8 cellular contexts compared by ENCODE assay signal in the genomic region with DNA sequence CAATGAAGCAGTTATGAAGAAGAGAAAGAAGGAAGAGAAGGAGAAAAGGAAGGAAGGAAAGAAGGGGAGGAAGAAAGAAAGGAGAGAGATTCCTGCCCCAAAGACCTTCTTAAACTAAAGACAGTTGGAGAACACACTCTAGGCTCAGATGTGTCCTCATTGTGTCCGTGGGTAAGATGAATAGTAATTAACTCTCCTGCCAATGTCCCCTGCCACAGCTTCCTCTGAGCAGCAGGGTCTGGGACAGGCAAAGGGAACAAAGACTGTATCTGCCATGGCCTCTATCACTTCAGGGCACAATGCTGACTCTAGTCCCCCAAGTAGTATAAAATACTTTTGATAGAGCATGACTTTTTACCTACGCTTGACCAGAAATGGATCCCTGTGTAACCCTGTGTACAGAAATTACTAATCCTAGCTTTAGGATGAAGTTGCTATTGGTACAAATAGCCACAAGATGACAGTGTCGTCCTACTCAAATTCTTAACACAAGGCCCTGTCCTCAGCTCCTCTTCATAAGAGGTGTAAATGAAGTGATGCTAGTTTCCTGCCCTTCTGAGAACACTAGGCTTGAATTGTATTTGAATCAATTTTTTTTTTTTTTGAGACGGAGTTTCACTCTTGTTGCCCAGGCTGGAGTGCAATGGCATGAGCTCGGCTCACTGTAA.
DNase-seq lines count a peak whose midpoint lies in the region; ATAC-seq and TF ChIP-seq lines count a peak whose summit lies in the region.

No MANE protein-coding gene starts in this region.

- H3K27me3 ChIP-seq in DOHH2 (ENCODE audit: control insufficient read depth, low read length) (peaks cover 10% of the 10 kb centered on the region), testis (no peaks in the 10 kb centered on the region)

- H3K27me3 Mint-ChIP-seq in immature natural killer cell (ENCODE audit: low read depth in 3 of 3), result peaks cover 0 to 2% (median 0%) of the 10 kb centered on the region in 3 donors

- TF ChIP-seq CTCF in DOHH2 (IDR thresholded peaks at IDR 0.05; ENCODE audit: low read depth, low read length, poor library complexity, severe bottlenecking), result peak; percentile 65
- peak; percentile 69 for TF ChIP-seq CTCF in astrocyte of the spinal cord (IDR thresholded peaks at IDR 0.05; ENCODE audit: low read depth, low read length)
- TF ChIP-seq CTCF in testis (IDR thresholded peaks at IDR 0.05), result peak; percentile 58 to 70 (median 66)

- TF ChIP-seq POLR2A in testis (IDR thresholded peaks at IDR 0.05), result no peak

- H3K4me2 ChIP-seq in DOHH2 (ENCODE audit: low read length), result no peak overlapping the region

- no peaks in the 10 kb centered on the region for H3K9me2 ChIP-seq in DOHH2 (replicated peaks; ENCODE audit: control insufficient read depth, low read length)

- H3K27ac ChIP-seq in DOHH2 (ENCODE audit: low read depth, low read length) (no peak overlapping the region), testis (no peak overlapping the region)

- intact Hi-C loops in testis (cut with DNase I; ENCODE audit: low total_unique reads), result no loop called here

- no peaks in the 10 kb centered on the region for H3K79me2 ChIP-seq in DOHH2 (ENCODE audit: control insufficient read depth, low read length)

- peak; percentile 57 for ATAC-seq in HG02798 (IDR thresholded peaks at IDR 0.05; ENCODE audit: poor library complexity, unreplicated experiment)
- no peak for ATAC-seq in HG03025 (IDR thresholded peaks at IDR 0.05; ENCODE audit: low FRiP score, unreplicated experiment)

- H3K4me1 ChIP-seq in DOHH2 (ENCODE audit: control insufficient read depth, low read length) (no peaks in the 10 kb centered on the region), testis (no peaks in the 10 kb centered on the region)

- DNase-seq in NCI-H510A treated with DMSO at 0.1 percent for 48 hours (lab: John Stamatoyannopoulos, UW), result peak; percentile 41
- DNase-seq in astrocyte of the spinal cord (ENCODE audit: low read depth, low spot score), result peak; percentile 43
- DNase-seq in immature natural killer cell, result peak; percentile 12 to 40 (median 18)
- DNase-seq in testis, result no peak
- no peak for DNase-seq in activated naive CD4-positive, alpha-beta T cell treated with Interleukin-2 at 50 U/mL for 16 hours

- no peaks in the 10 kb centered on the region for H3F3A ChIP-seq in DOHH2 (ENCODE audit: control insufficient read depth, insufficient read depth)

- no peak overlapping the region for H3K4me3 Mint-ChIP-seq in immature natural killer cell

- H4K20me1 ChIP-seq in DOHH2 (ENCODE audit: control insufficient read depth, insufficient read depth, low read depth, low read length), result no peaks in the 10 kb centered on the region

- H3K9me3 ChIP-seq in DOHH2 (ENCODE audit: control insufficient read depth, insufficient read depth, low read length), result no peaks in the 10 kb centered on the region
- H3K9me3 ChIP-seq in testis, result no peaks in the 10 kb centered on the region

- in situ Hi-C loops in astrocyte of the spinal cord (cut with HindIII; ENCODE audit: low sequenced_read_pairs), result no loop called here

- H3K36me3 ChIP-seq in DOHH2 (ENCODE audit: control insufficient read depth, low read length) (no peaks in the 10 kb centered on the region), testis (ENCODE audit: low read depth, missing control alignments) (no peaks in the 10 kb centered on the region)

- H3K4me3 ChIP-seq in DOHH2 (ENCODE audit: low read length), result no peak overlapping the region
- no peak overlapping the region for H3K4me3 ChIP-seq in astrocyte of the spinal cord (ENCODE audit: low read depth, low read length)
- no peak overlapping the region for H3K4me3 ChIP-seq in testis

- H3K27ac Mint-ChIP-seq in immature natural killer cell, result no peak overlapping the region

- H3K9me3 Mint-ChIP-seq in immature natural killer cell, result peaks cover 0 to 2% (median 0%) of the 10 kb centered on the region in 6 donors

- WGBS in testis, 2 donors, result 56 to 58% methylated on average over 5 of the region's 5 CpGs

- no peaks in the 10 kb centered on the region for H3K36me3 Mint-ChIP-seq in immature natural killer cell

- peaks cover 0 to 6% of the 10 kb centered on the region in 2 donors for H3K4me1 Mint-ChIP-seq in immature natural killer cell

Comparison
In these comparisons a context has a peak if more than half of its experiments do, and no peak if none do; other contexts are left out.
1. DNase-seq: peak in NCI-H510A treated with DMSO at 0.1 percent for 48 hours (single experiment), astrocyte of the spinal cord (single experiment) and immature natural killer cell (3 of 3); none in testis (single experiment) and activated naive CD4-positive, alpha-beta T cell treated with Interleukin-2 at 50 U/mL for 16 hours (single experiment).
2. Peak in every context shown above with its lines, with median percentiles within 50 percentile points of each other: CTCF ChIP-seq.